ENCODE assay signal across 9 cellular contexts in the genomic region with DNA sequence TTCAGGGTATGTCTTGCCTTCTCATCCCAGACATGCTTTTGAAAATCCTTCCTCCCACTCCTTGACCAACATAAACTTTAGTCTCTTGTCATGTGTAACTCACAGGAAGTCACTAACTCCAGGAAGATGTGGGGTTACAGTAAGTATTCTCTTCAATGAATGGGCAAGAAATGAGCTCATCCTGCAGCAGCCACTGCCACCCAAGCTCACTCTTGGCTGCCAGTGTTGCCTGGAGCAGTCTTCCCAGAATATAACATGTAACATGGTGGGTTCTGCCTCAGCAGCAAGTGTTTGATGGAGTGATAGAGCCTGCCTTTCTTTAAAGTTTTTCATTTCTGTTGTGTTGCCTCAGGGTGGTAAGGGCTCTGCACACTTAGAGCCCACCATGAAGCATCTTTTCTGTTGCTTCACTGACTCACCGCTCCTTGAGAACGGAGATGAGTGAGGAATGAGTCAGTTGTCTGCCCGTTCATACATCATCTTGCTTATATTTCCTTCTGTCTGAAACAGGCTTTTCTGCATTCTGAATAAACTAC.
DNase-seq lines count a peak whose midpoint lies in the region; ATAC-seq and TF ChIP-seq lines count a peak whose summit lies in the region.
"Had no signal": no experiment of that assay in that cellular context is flagged by ENCODE, and none has a peak within 500 bp of the region (broad histone marks: within the 10 kb centered on the region; RNA-seq: fewer than 3 reads in every experiment).

No MANE protein-coding gene starts in this region.

- TF ChIP-seq CTCF in lower leg skin (IDR thresholded peaks at IDR 0.05): no peak

- TF ChIP-seq POLR2A in lower leg skin (IDR thresholded peaks at IDR 0.05): no peak

- H3K4me3 ChIP-seq in lower leg skin (ENCODE audit: low read depth, poor library complexity, severe bottlenecking): no peak overlapping the region
- H3K4me3 ChIP-seq: lung had no signal

- peak; percentile 34 for ATAC-seq in GM21528 (IDR thresholded peaks at IDR 0.05; ENCODE audit: low FRiP score, unreplicated experiment)

- DNase-seq in AG08396 (ENCODE audit: low spot score) (peak; percentile 42), NCI-H460 (ENCODE audit: extremely low read depth, low read depth) (peak; percentile 53), fibroblast of peridontal ligament (ENCODE audit: extremely low read depth) (peak; percentile 76), lower leg skin (ENCODE audit: low spot score in 2 of 2) (no peak), NCI-H1694 (lab: John Stamatoyannopoulos, UW) (no peak)
- no peak for DNase-seq in activated naive CD4-positive, alpha-beta T cell treated with anti-CD3 and anti-CD28 coated beads, Interleukin-2, amount 50 U/mL, for 16 hours
- no peak for DNase-seq in NK-92 treated with Interleukin-12 subunit alpha and Interleukin-12 subunit beta, amount 100 ng/mL, for 24 hours (lab: John Stamatoyannopoulos, UW)

- 35 to 48% methylated on average over 3 of the region's 3 CpGs for WGBS in lower leg skin, 2 donors

- intact Hi-C loops in lower leg skin (cut with DNase I; ENCODE audit: low total_unique reads): no loop called here

Comparison
In these comparisons a context has a peak if more than half of its experiments do, and no peak if none do; other contexts are left out.
1. DNase-seq: peak in AG08396 (single experiment), NCI-H460 (single experiment) and fibroblast of peridontal ligament (single experiment); none in lower leg skin (0 of 2), activated naive CD4-positive, alpha-beta T cell treated with anti-CD3 and anti-CD28 coated beads, Interleukin-2, amount 50 U/mL, for 16 hours (single experiment), NCI-H1694 (single experiment) and NK-92 treated with Interleukin-12 subunit alpha and Interleukin-12 subunit beta, amount 100 ng/mL, for 24 hours (single experiment).